ENCODE assay signal across 11 cellular contexts in genomic region chr3:135964160-135964955, GRCh38. TPM values are rescaled to one million over a fixed set of nuclear protein-coding genes. Genes with fewer than 3 reads are reported as not detected.
A peak's percentile ranks its signal among the peaks of the same experiment; 100 is the strongest.
DNase-seq lines count a peak whose midpoint lies in the region; ATAC-seq and TF ChIP-seq lines count a peak whose summit lies in the region.
"Had no signal": no experiment of that assay in that cellular context is flagged by ENCODE, and none has a peak within 500 bp of the region (broad histone marks: within the 10 kb centered on the region; RNA-seq: fewer than 3 reads in every experiment).

No MANE protein-coding gene starts in this region.

- 76 to 82% (median 77%) methylated on average over 1 of the region's 1 CpG for WGBS in stomach, 5 donors

- H3K4me1 ChIP-seq in stomach: peaks cover 14 to 47% (median 31%) of the 10 kb centered on the region in 4 donors

- TF ChIP-seq POLR2A in stomach (IDR thresholded peaks at IDR 0.05): no peak

- H3K36me3 Mint-ChIP-seq in activated naive CD4-positive, alpha-beta T cell treated with anti-CD3 and anti-CD28 coated beads, Interleukin-2, amount 50 U/mL, for 24 hours: no peaks in the 10 kb centered on the region
- no peaks in the 10 kb centered on the region for H3K36me3 Mint-ChIP-seq in activated T-helper 1 cell treated with anti-CD3 and anti-CD28 coated beads, Interleukin-12 subunit alpha, Interleukin-12 subunit beta, Interleukin-2, Interleukin-4 antibody, amounts not matched to agents 30 ng/mL and 10 ng/mL and 1 ng/mL, durations not matched to agents 14 hours and 24 hours and 36 hours (ENCODE audit: low read depth)
- H3K36me3 Mint-ChIP-seq in memory B cell: peaks cover 4% of the 10 kb centered on the region

- H3K4me3 ChIP-seq in stomach: no peak overlapping the region

- TF ChIP-seq CTCF in stomach (IDR thresholded peaks at IDR 0.05): no peak
- TF ChIP-seq CTCF in RWPE1 (conservative IDR thresholded peaks at IDR 0.05; ENCODE audit: low read depth): no peak

- no peak for TF ChIP-seq EP300 in stomach (IDR thresholded peaks at IDR 0.05)

- peaks cover 15% of the 10 kb centered on the region for H3K9me3 Mint-ChIP-seq in activated naive CD4-positive, alpha-beta T cell treated with anti-CD3 and anti-CD28 coated beads, Interleukin-2, amount 50 U/mL, for 24 hours
- H3K9me3 Mint-ChIP-seq in activated T-helper 1 cell treated with anti-CD3 and anti-CD28 coated beads, Interleukin-12 subunit alpha, Interleukin-12 subunit beta, Interleukin-2, Interleukin-4 antibody, amounts not matched to agents 30 ng/mL and 10 ng/mL and 1 ng/mL, durations not matched to agents 14 hours and 24 hours and 36 hours: peaks cover 20% of the 10 kb centered on the region
- peaks cover 14% of the 10 kb centered on the region for H3K9me3 Mint-ChIP-seq in memory B cell

- peaks cover 16% of the 10 kb centered on the region for H3K4me1 Mint-ChIP-seq in activated naive CD4-positive, alpha-beta T cell treated with anti-CD3 and anti-CD28 coated beads, Interleukin-2, amount 50 U/mL, for 24 hours
- no peaks in the 10 kb centered on the region for H3K4me1 Mint-ChIP-seq in activated T-helper 1 cell treated with anti-CD3 and anti-CD28 coated beads, Interleukin-12 subunit alpha, Interleukin-12 subunit beta, Interleukin-2, Interleukin-4 antibody, amounts not matched to agents 30 ng/mL and 10 ng/mL and 1 ng/mL, durations not matched to agents 14 hours and 24 hours and 36 hours (ENCODE audit: low read depth)
- H3K4me1 Mint-ChIP-seq in memory B cell: no peaks in the 10 kb centered on the region

- H3K27ac Mint-ChIP-seq in activated naive CD4-positive, alpha-beta T cell treated with anti-CD3 and anti-CD28 coated beads, Interleukin-2, amount 50 U/mL, for 24 hours: no peak overlapping the region
- H3K27ac Mint-ChIP-seq in activated T-helper 1 cell treated with anti-CD3 and anti-CD28 coated beads, Interleukin-12 subunit alpha, Interleukin-12 subunit beta, Interleukin-2, Interleukin-4 antibody, amounts not matched to agents 30 ng/mL and 10 ng/mL and 1 ng/mL, durations not matched to agents 14 hours and 24 hours and 36 hours: no peak overlapping the region
- no peak overlapping the region for H3K27ac Mint-ChIP-seq in memory B cell

- ATAC-seq in memory B cell (ENCODE audit: low read depth): no peak
- no peak for ATAC-seq in HG03565 (IDR thresholded peaks at IDR 0.05; ENCODE audit: unreplicated experiment)

- POLR2A ChIA-PET in RWPE1 (lab: Yijun Ruan, JAX; ENCODE audit: low non-redundant PET): no interaction called here

- CTCF ChIA-PET in RWPE1 (lab: Yijun Ruan, JAX): interaction anchor here (0.5 kb wide), 1 partner anchor 110 kb away, joined by 3 read pairs; no protein-coding TSS in a partner anchor

- H3K27me3 Mint-ChIP-seq in activated naive CD4-positive, alpha-beta T cell treated with anti-CD3 and anti-CD28 coated beads, Interleukin-2, amount 50 U/mL, for 24 hours: peaks cover 27% of the 10 kb centered on the region
- H3K27me3 Mint-ChIP-seq in activated T-helper 1 cell treated with anti-CD3 and anti-CD28 coated beads, Interleukin-12 subunit alpha, Interleukin-12 subunit beta, Interleukin-2, Interleukin-4 antibody, amounts not matched to agents 30 ng/mL and 10 ng/mL and 1 ng/mL, durations not matched to agents 14 hours and 24 hours and 36 hours (ENCODE audit: insufficient read depth): peaks cover 31% of the 10 kb centered on the region
- peaks cover 6% of the 10 kb centered on the region for H3K27me3 Mint-ChIP-seq in memory B cell

- intact Hi-C loops in activated T-helper 1 cell treated with anti-CD3 and anti-CD28 coated beads, Interleukin-12 subunit alpha, Interleukin-12 subunit beta, Interleukin-2, Interleukin-4 antibody, amounts not matched to agents 30 ng/mL and 10 ng/mL and 1 ng/mL, durations not matched to agents 14 hours and 24 hours and 36 hours (cut with micrococcal nuclease): loop anchor here (2.0 kb wide), 1 partner anchor 1170 kb away; the partner anchor contains the start of gene EPHB1
- intact Hi-C loops in stomach (cut with DNase I; ENCODE audit: low total_unique reads): no loop called here

- no peaks in the 10 kb centered on the region for H3K36me3 ChIP-seq in stomach

- no peak for DNase-seq in activated naive CD4-positive, alpha-beta T cell (lab: John Stamatoyannopoulos, UW)
- no peak for DNase-seq in activated T-helper 1 cell treated with anti-CD3 and anti-CD28 coated beads, Interleukin-12 subunit alpha, Interleukin-12 subunit beta, Interleukin-2, Interleukin-4 antibody, amounts not matched to agents 30 ng/mL and 10 ng/mL and 1 ng/mL, durations not matched to agents 14 hours and 24 hours and 36 hours (ENCODE audit: low spot score)
- DNase-seq in memory B cell (ENCODE audit: low spot score in 2 of 2) (no peak), stomach (no peak), RWPE1 (ENCODE audit: low spot score) (no peak), HT-29 (ENCODE audit: low spot score) (no peak)
- DNase-seq: OCI-M1; stimulated activated CD8-positive, alpha-beta memory T cell treated with anti-CD3 and anti-CD28 coated beads, Interleukin-4, amount 100 ng/mL, for 48 hours had no signal

- peaks cover 0 to 15% (median 7%) of the 10 kb centered on the region in 4 donors for H3K9me3 ChIP-seq in stomach

- peaks cover 0 to 12% (median 9%) of the 10 kb centered on the region in 3 donors for H3K27me3 ChIP-seq in stomach

- H3K27ac ChIP-seq in stomach: peak overlapping the region in 3 of 5 donors; percentile 56 to 98 (median 89)
- no peak overlapping the region for H3K27ac ChIP-seq in RWPE1

- H3K4me3 Mint-ChIP-seq in activated naive CD4-positive, alpha-beta T cell treated with anti-CD3 and anti-CD28 coated beads, Interleukin-2, amount 50 U/mL, for 24 hours: peak overlapping the region; percentile 82
- peak overlapping the region; percentile 75 for H3K4me3 Mint-ChIP-seq in activated T-helper 1 cell treated with anti-CD3 and anti-CD28 coated beads, Interleukin-12 subunit alpha, Interleukin-12 subunit beta, Interleukin-2, Interleukin-4 antibody, amounts not matched to agents 30 ng/mL and 10 ng/mL and 1 ng/mL, durations not matched to agents 14 hours and 24 hours and 36 hours
- H3K4me3 Mint-ChIP-seq in memory B cell: peak overlapping the region; percentile 81

RNA-seq across cellular contexts. Expression of gene PPP2R3A, which starts 1.2 kb away (rescaled TPM):
- 0.15 TPM in 1 of 2 replicates, not detected in the other for total RNA-seq in activated T-helper 1 cell treated with anti-CD3 and anti-CD28 coated beads, Interleukin-12 subunit alpha, Interleukin-12 subunit beta, Interleukin-2, Interleukin-4 antibody, amounts not matched to agents 30 ng/mL and 10 ng/mL and 1 ng/mL, durations not matched to agents 14 hours and 24 hours and 36 hours
- 10 to 100 TPM; 11.6 to 51.8 (median 34.7) TPM for total RNA-seq in stomach
- 1 to 10 TPM; 2.8 to 5.2 (median 4.3) TPM for polyA plus RNA-seq in stomach
- 2.1 and 2.3 TPM in 2 replicates for total RNA-seq in HT-29 (2014; rRNA removed; shearing (Covaris generic))
- total RNA-seq: T-helper 2 cell treated with Interferon-gamma antibody and Interleukin-4, amounts not matched to agents 100 ng/mL and 5 ng/mL, for 36 hours had no signal
